In genomic region chr3:184659797-184660301, GRCh38 we compare ENCODE assay signal across 15 cellular contexts. TPM values are rescaled to one million over a fixed set of nuclear protein-coding genes. Genes with fewer than 3 reads are reported as not detected.
DNase-seq lines count a peak whose midpoint lies in the region; ATAC-seq and TF ChIP-seq lines count a peak whose summit lies in the region.
"Had no signal": no experiment of that assay in that cellular context is flagged by ENCODE, and none has a peak within 500 bp of the region (broad histone marks: within the 10 kb centered on the region; RNA-seq: fewer than 3 reads in every experiment).

No MANE protein-coding gene starts in this region.

- H3K4me3 Mint-ChIP-seq in nephron = peak overlapping the region in 2 of 3 experiments; percentile 14 to 61
- H3K4me3 Mint-ChIP-seq in activated naive CD8-positive, alpha-beta T cell treated with anti-CD3 and anti-CD28 coated beads, Interleukin-2, amount 50 U/mL, for 24 hours = no peak overlapping the region
- H3K4me3 Mint-ChIP-seq: activated CD8-positive, alpha-beta T cell treated with anti-CD3 and anti-CD28 coated beads for 36 hours had no signal

- no peaks in the 10 kb centered on the region for H3K9me3 ChIP-seq in MM.1S (replicated peaks; ENCODE audit: insufficient read depth, low read length)

- peaks cover 69% of the 10 kb centered on the region for H3K4me1 Mint-ChIP-seq in nephron
- peaks cover 13% of the 10 kb centered on the region for H3K4me1 Mint-ChIP-seq in activated naive CD8-positive, alpha-beta T cell treated with anti-CD3 and anti-CD28 coated beads, Interleukin-2, amount 50 U/mL, for 24 hours

- no peaks in the 10 kb centered on the region for H4K20me1 ChIP-seq in MM.1S (ENCODE audit: insufficient read depth, low read length)

- H3K36me3 Mint-ChIP-seq in nephron (ENCODE audit: low read depth) = no peaks in the 10 kb centered on the region
- no peaks in the 10 kb centered on the region for H3K36me3 Mint-ChIP-seq in activated naive CD8-positive, alpha-beta T cell treated with anti-CD3 and anti-CD28 coated beads, Interleukin-2, amount 50 U/mL, for 24 hours (ENCODE audit: low read depth)

- TF ChIP-seq CTCF in nephron (IDR thresholded peaks at IDR 0.05; ENCODE audit: unreplicated experiment in 3 of 3) (no peak), MM.1S (IDR thresholded peaks at IDR 0.05; ENCODE audit: low read length) (no peak)

- H3K36me3 ChIP-seq in MM.1S (replicated peaks; ENCODE audit: insufficient read depth, low read length) = no peaks in the 10 kb centered on the region
- H3K36me3 ChIP-seq: brain microvascular endothelial cell had no signal

- no peaks in the 10 kb centered on the region for H3K79me2 ChIP-seq in MM.1S (ENCODE audit: low read length)

- peaks cover 7% of the 10 kb centered on the region for H3K27me3 Mint-ChIP-seq in nephron (ENCODE audit: low read depth)
- peaks cover 3% of the 10 kb centered on the region for H3K27me3 Mint-ChIP-seq in activated naive CD8-positive, alpha-beta T cell treated with anti-CD3 and anti-CD28 coated beads, Interleukin-2, amount 50 U/mL, for 24 hours
- H3K27me3 Mint-ChIP-seq: activated CD8-positive, alpha-beta T cell treated with anti-CD3 and anti-CD28 coated beads for 36 hours had no signal

- peaks cover 2% of the 10 kb centered on the region for H3K9me3 Mint-ChIP-seq in nephron
- H3K9me3 Mint-ChIP-seq in activated naive CD8-positive, alpha-beta T cell treated with anti-CD3 and anti-CD28 coated beads, Interleukin-2, amount 50 U/mL, for 24 hours = no peaks in the 10 kb centered on the region
- H3K9me3 Mint-ChIP-seq: activated CD8-positive, alpha-beta T cell treated with anti-CD3 and anti-CD28 coated beads for 36 hours had no signal

- H3K4me2 ChIP-seq in MM.1S (ENCODE audit: low read depth, low read length) = no peak overlapping the region

- H3K9ac ChIP-seq in MM.1S (ENCODE audit: low read length) = no peak overlapping the region

- ATAC-seq in GM21825 (IDR thresholded peaks at IDR 0.05; ENCODE audit: unreplicated experiment) (no peak), HG02884 (IDR thresholded peaks at IDR 0.05; ENCODE audit: unreplicated experiment) (no peak)
- ATAC-seq in activated naive CD8-positive, alpha-beta T cell treated with anti-CD3 and anti-CD28 coated beads, Interleukin-2, amount 50 U/mL, for 24 hours = no peak
- ATAC-seq: activated CD8-positive, alpha-beta T cell treated with anti-CD3 and anti-CD28 coated beads for 36 hours had no signal

- H3K4me1 ChIP-seq in MM.1S (ENCODE audit: low read length) = no peaks in the 10 kb centered on the region

- H2AFZ ChIP-seq in MM.1S (ENCODE audit: low read length) = no peak overlapping the region

- no peaks in the 10 kb centered on the region for H3F3A ChIP-seq in MM.1S (ENCODE audit: insufficient read depth, low read length)

- DNase-seq in EH (ENCODE audit: low read depth) = peak; percentile 63
- peak; percentile 98 for DNase-seq in LHCN-M2 (ENCODE audit: low read depth)
- peak; percentile 41 to 50 for DNase-seq in T47D (ENCODE audit: low read depth in 1 of 2, low spot score in 1 of 2)
- DNase-seq in MM.1S = no peak
- DNase-seq in activated naive CD8-positive, alpha-beta T cell treated with anti-CD3 and anti-CD28 coated beads, Interleukin-2, amount 50 U/mL, for 24 hours = no peak
- DNase-seq: activated CD8-positive, alpha-beta T cell treated with anti-CD3 and anti-CD28 coated beads for 36 hours; activated gamma-delta T cell; brain microvascular endothelial cell; C1 segment of cervical spinal cord; GDM1; NCI-H1694 treated with DMSO at 0.1 percent for 48 hours; T1000 had no signal

- H3K27ac ChIP-seq in MM.1S (ENCODE audit: low read length) = no peak overlapping the region
- H3K27ac ChIP-seq: brain microvascular endothelial cell had no signal

- H3K27me3 ChIP-seq in MM.1S (replicated peaks; ENCODE audit: insufficient read depth, low read length) = peaks cover 14% of the 10 kb centered on the region; the same call in 1 of the 2 replicates
- H3K27me3 ChIP-seq: brain microvascular endothelial cell had no signal

- in situ Hi-C loops in T47D (cut with HindIII; ENCODE audit: low pct_unique_long_range_greater_than_20kb, low sequenced_read_pairs) = no loop called here

- no peaks in the 10 kb centered on the region for H3K9me2 ChIP-seq in MM.1S (replicated peaks; ENCODE audit: insufficient read depth, low read length)

- H3K27ac Mint-ChIP-seq in nephron = peak overlapping the region; percentile 94 to 99 (median 97)
- no peak overlapping the region for H3K27ac Mint-ChIP-seq in activated naive CD8-positive, alpha-beta T cell treated with anti-CD3 and anti-CD28 coated beads, Interleukin-2, amount 50 U/mL, for 24 hours
- H3K27ac Mint-ChIP-seq: activated CD8-positive, alpha-beta T cell treated with anti-CD3 and anti-CD28 coated beads for 36 hours had no signal

- H3K4me3 ChIP-seq in MM.1S (ENCODE audit: low read length) = no peak overlapping the region

RNA-seq across cellular contexts. Expression of gene MAGEF1, which starts 52.0 kb away (rescaled TPM):
- total RNA-seq in LHCN-M2 (2014; rRNA removed) = 49.2 and 53.7 TPM in 2 replicates
- polyA plus RNA-seq in LHCN-M2 (2012) = 27.2 TPM

Comparison
In these comparisons a context has a peak if more than half of its experiments do, and no peak if none do; other contexts are left out.
1. DNase-seq: peak in EH (single experiment), LHCN-M2 (single experiment) and T47D (2 of 2); none in MM.1S (single experiment) and activated naive CD8-positive, alpha-beta T cell treated with anti-CD3 and anti-CD28 coated beads, Interleukin-2, amount 50 U/mL, for 24 hours (single experiment).